ENCODE assay signal across 8 cellular contexts in the genomic region with DNA sequence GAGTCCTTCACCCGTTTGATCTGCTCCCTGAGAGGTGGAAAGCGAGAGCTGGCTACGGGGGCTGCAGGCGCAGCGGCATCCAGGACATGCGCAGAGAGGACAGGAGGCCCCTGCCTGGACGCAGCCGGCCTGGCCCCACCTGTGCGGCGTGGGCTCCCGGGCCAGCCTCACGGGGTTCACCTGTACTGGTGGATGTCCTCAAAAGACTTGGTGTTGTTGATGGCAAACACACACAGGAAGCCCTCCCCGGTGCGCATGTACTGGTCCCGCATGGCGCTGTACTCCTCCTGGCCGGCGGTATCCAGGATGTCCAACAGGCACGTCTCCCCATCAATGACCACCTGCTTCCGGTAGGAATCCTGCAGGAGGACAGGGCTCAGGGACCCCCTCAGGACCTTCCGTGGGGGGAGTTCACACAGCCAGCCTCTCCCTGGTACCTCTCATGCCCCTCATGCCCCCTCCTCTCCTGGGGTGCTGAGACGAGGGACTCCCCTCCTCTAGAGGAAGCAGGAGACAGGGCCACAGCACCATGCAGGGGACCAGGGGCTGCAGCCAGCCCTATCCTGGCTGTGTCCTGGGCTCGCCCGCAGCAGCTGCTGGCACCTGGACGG. TPM values are rescaled to one million over a fixed set of nuclear protein-coding genes. Genes with fewer than 3 reads are reported as not detected.
DNase-seq lines count a peak whose midpoint lies in the region; ATAC-seq and TF ChIP-seq lines count a peak whose summit lies in the region.

No MANE protein-coding gene starts in this region.

- no peaks in the 10 kb centered on the region for H3K27me3 ChIP-seq in Peyer's patch

- H3K4me3 ChIP-seq in Peyer's patch (peak overlapping the region in 2 of 4 donors; percentile 67 to 93), fibroblast of the aortic adventitia (ENCODE audit: low read depth, low read length) (peak overlapping the region; percentile 13)

- peaks cover 0 to 33% (median 26%) of the 10 kb centered on the region in 4 donors for H3K4me1 ChIP-seq in Peyer's patch

- peaks cover 0 to 26% (median 0%) of the 10 kb centered on the region in 3 donors for H3K36me3 ChIP-seq in Peyer's patch

- TF ChIP-seq CTCF in Peyer's patch (IDR thresholded peaks at IDR 0.05) (no peak), fibroblast of the aortic adventitia (IDR thresholded peaks at IDR 0.05; ENCODE audit: insufficient read depth, low read length) (no peak)

- H3K4me1 Mint-ChIP-seq in activated T-cell treated with anti-CD3 and anti-CD28 coated beads, Interleukin-2, amount 50 U/mL, for 72 hours (ENCODE audit: low read depth): peaks cover 6% of the 10 kb centered on the region
- peaks cover 23% of the 10 kb centered on the region for H3K4me1 Mint-ChIP-seq in stimulated activated effector memory CD8-positive, alpha-beta T cell treated with anti-CD3 and anti-CD28 coated beads, Interleukin-12 subunit alpha, Interleukin-12 subunit beta, amount 100 ng/mL, for 72 hours

- no peaks in the 10 kb centered on the region for H3K9me3 ChIP-seq in Peyer's patch

- H3K9me3 Mint-ChIP-seq in activated T-cell treated with anti-CD3 and anti-CD28 coated beads, Interleukin-2, amount 50 U/mL, for 72 hours: no peaks in the 10 kb centered on the region
- no peaks in the 10 kb centered on the region for H3K9me3 Mint-ChIP-seq in stimulated activated effector memory CD8-positive, alpha-beta T cell treated with anti-CD3 and anti-CD28 coated beads, Interleukin-12 subunit alpha, Interleukin-12 subunit beta, amount 100 ng/mL, for 72 hours

- no peak overlapping the region for H3K27ac ChIP-seq in Peyer's patch

- no peak for TF ChIP-seq POLR2A in Peyer's patch (IDR thresholded peaks at IDR 0.05)

- peak overlapping the region; percentile 76 to 80 for H3K4me3 Mint-ChIP-seq in activated T-cell treated with anti-CD3 and anti-CD28 coated beads, Interleukin-2, amount 50 U/mL, for 72 hours
- peak overlapping the region; percentile 67 for H3K4me3 Mint-ChIP-seq in stimulated activated effector memory CD8-positive, alpha-beta T cell treated with anti-CD3 and anti-CD28 coated beads, Interleukin-12 subunit alpha, Interleukin-12 subunit beta, amount 100 ng/mL, for 72 hours

- peaks cover 0 to 2% of the 10 kb centered on the region in 2 donors for H3K36me3 Mint-ChIP-seq in activated T-cell treated with anti-CD3 and anti-CD28 coated beads, Interleukin-2, amount 50 U/mL, for 72 hours (ENCODE audit: insufficient read depth in 2 of 2)
- peaks cover 16% of the 10 kb centered on the region for H3K36me3 Mint-ChIP-seq in stimulated activated effector memory CD8-positive, alpha-beta T cell treated with anti-CD3 and anti-CD28 coated beads, Interleukin-12 subunit alpha, Interleukin-12 subunit beta, amount 100 ng/mL, for 72 hours

- H3K27ac Mint-ChIP-seq in activated T-cell treated with anti-CD3 and anti-CD28 coated beads, Interleukin-2, amount 50 U/mL, for 72 hours: no peak overlapping the region
- no peak overlapping the region for H3K27ac Mint-ChIP-seq in stimulated activated effector memory CD8-positive, alpha-beta T cell treated with anti-CD3 and anti-CD28 coated beads, Interleukin-12 subunit alpha, Interleukin-12 subunit beta, amount 100 ng/mL, for 72 hours

- no peaks in the 10 kb centered on the region for H3K27me3 Mint-ChIP-seq in activated T-cell treated with anti-CD3 and anti-CD28 coated beads, Interleukin-2, amount 50 U/mL, for 72 hours (ENCODE audit: low read depth)

- ATAC-seq in activated T-cell treated with anti-CD3 and anti-CD28 coated beads, Interleukin-2, amount 50 U/mL, for 72 hours (replicated peaks in 1 of 2): no peak
- no peak for ATAC-seq in stimulated activated effector memory CD8-positive, alpha-beta T cell treated with anti-CD3 and anti-CD28 coated beads, Interleukin-12 subunit alpha, Interleukin-12 subunit beta, amount 100 ng/mL, for 72 hours
- no peak for ATAC-seq in GM18868 (IDR thresholded peaks at IDR 0.05; ENCODE audit: unreplicated experiment)

- no peak for DNase-seq in activated T-cell treated with anti-CD3 and anti-CD28 coated beads, Interleukin-2, amount 50 U/mL, for 72 hours
- DNase-seq in activated T-cell treated with anti-CD3 and anti-CD28 coated beads, Interleukin-2, amount 50 U/mL, for 48 hours: no peak
- DNase-seq in Peyer's patch: peak in 2 of 3 donors; percentile 45 to 47
- no peak for DNase-seq in fibroblast of the aortic adventitia (ENCODE audit: low read depth)
- DNase-seq in stimulated activated effector memory CD8-positive, alpha-beta T cell treated with anti-CD3 and anti-CD28 coated beads, Interleukin-12 subunit alpha, Interleukin-12 subunit beta, amount 100 ng/mL, for 72 hours (ENCODE audit: low spot score in 2 of 2): no peak
- no peak for DNase-seq in inferior parietal cortex (ENCODE audit: extremely low spot score)
- DNase-seq in Ammon's horn (ENCODE audit: low spot score): no peak

RNA-seq across cellular contexts. Expression of a gene that starts 1.7 kb away (rescaled TPM):
- total RNA-seq in activated T-cell treated with anti-CD3 and anti-CD28 coated beads, Interleukin-2, amount 50 U/mL, for 72 hours: 10 to 100 TPM; 28.8 to 40.1 TPM
- total RNA-seq in Peyer's patch (10 to 100 TPM; 27.4 to 55.3 (median 35.1) TPM), fibroblast of the aortic adventitia (ENCODE audit: low replicate concordance) (34.6 and 44.4 TPM in 2 replicates)

RNA-seq across cellular contexts. Expression of a gene that starts 3.6 kb away (rescaled TPM):
- total RNA-seq in activated T-cell treated with anti-CD3 and anti-CD28 coated beads, Interleukin-2, amount 50 U/mL, for 72 hours: 1 to 10 TPM; 1.2 to 3.1 TPM
- total RNA-seq in Peyer's patch (1 to 10 TPM in 2 of 4 donors, under 1 TPM in 2; 0.67 to 4.1 (median 2.4) TPM), fibroblast of the aortic adventitia (ENCODE audit: low replicate concordance) (0.45 and 1.2 TPM in 2 replicates)

RNA-seq across cellular contexts. Expression of a gene that starts 26.6 kb away (rescaled TPM):
- 10 to 100 TPM; 88.9 to 95.3 TPM for total RNA-seq in activated T-cell treated with anti-CD3 and anti-CD28 coated beads, Interleukin-2, amount 50 U/mL, for 72 hours
- total RNA-seq in Peyer's patch (100 to 1,000 TPM; 130 to 157 (median 137) TPM), fibroblast of the aortic adventitia (ENCODE audit: low replicate concordance) (388 and 436 TPM in 2 replicates)

RNA-seq across cellular contexts. Expression of a gene that starts 26.8 kb away (rescaled TPM):
- 1 to 10 TPM; 3.1 to 5.5 TPM for total RNA-seq in activated T-cell treated with anti-CD3 and anti-CD28 coated beads, Interleukin-2, amount 50 U/mL, for 72 hours
- total RNA-seq in Peyer's patch (10 to 100 TPM in 3 of 4 donors, 1 to 10 TPM in 1; 6.6 to 32.9 (median 14.1) TPM), fibroblast of the aortic adventitia (ENCODE audit: low replicate concordance) (0.36 TPM in 1 of 2 replicates, not detected in the other)

RNA-seq across cellular contexts. Expression of a gene that starts 27.1 kb away (rescaled TPM):
- total RNA-seq in activated T-cell treated with anti-CD3 and anti-CD28 coated beads, Interleukin-2, amount 50 U/mL, for 72 hours: 10 to 100 TPM; 13.5 to 14.2 TPM
- total RNA-seq in Peyer's patch (100 to 1,000 TPM in 3 of 4 donors, 10 to 100 TPM in 1; 80.9 to 340 (median 172) TPM), fibroblast of the aortic adventitia (ENCODE audit: low replicate concordance) (1.6 and 2.5 TPM in 2 replicates)

Comparison
In these comparisons a context has a peak if more than half of its experiments do, and no peak if none do; other contexts are left out.
1. DNase-seq: peak in Peyer's patch (2 of 3); none in activated T-cell treated with anti-CD3 and anti-CD28 coated beads, Interleukin-2, amount 50 U/mL, for 72 hours (0 of 2), activated T-cell treated with anti-CD3 and anti-CD28 coated beads, Interleukin-2, amount 50 U/mL, for 48 hours (0 of 2), fibroblast of the aortic adventitia (single experiment), stimulated activated effector memory CD8-positive, alpha-beta T cell treated with anti-CD3 and anti-CD28 coated beads, Interleukin-12 subunit alpha, Interleukin-12 subunit beta, amount 100 ng/mL, for 72 hours (0 of 2), inferior parietal cortex (single experiment) and Ammon's horn (single experiment).